In genomic region chr1:241672301-241672700, GRCh38 we compare ENCODE assay signal across 17 cellular contexts. TPM values are rescaled to one million over a fixed set of nuclear protein-coding genes. Genes with fewer than 3 reads are reported as not detected.
DNase-seq lines count a peak whose midpoint lies in the region; ATAC-seq, FAIRE-seq and TF ChIP-seq lines count a peak whose summit lies in the region.
"Had no signal": no experiment of that assay in that cellular context is flagged by ENCODE, and none has a peak within 500 bp of the region (broad histone marks: within the 10 kb centered on the region; RNA-seq: fewer than 3 reads in every experiment).

No MANE protein-coding gene starts in this region.

- no peak overlapping the region for H3K4me3 Mint-ChIP-seq in stimulated activated naive CD8-positive, alpha-beta T cell treated with anti-CD3 and anti-CD28 coated beads, Interleukin-15, amount 100 ng/mL, for 72 hours
- H3K4me3 Mint-ChIP-seq: B cell; CD8-positive, alpha-beta T cell; GM23338 had no signal

- H4K20me1 ChIP-seq in HepG2 (ENCODE audit: insufficient read depth, low read length) = no peaks in the 10 kb centered on the region

- no peak for FAIRE-seq in HepG2 (lab: Jason Lieb, UNC)

- BruUV-seq in HepG2 (replicated peaks; lab: Mats Ljungman, UMichigan) = no TSS peak

- no peaks in the 10 kb centered on the region for H3K79me2 ChIP-seq in HepG2 (ENCODE audit: insufficient read depth, low read length)

- TF ChIP-seq POLR2A in HepG2 (IDR thresholded peaks at IDR 0.05; ENCODE audit: insufficient read depth in 1 of 2, low read depth in 2 of 2, low read length in 2 of 2) (no peak), sigmoid colon (IDR thresholded peaks at IDR 0.05) (no peak)

- H3K36me3 ChIP-seq in HepG2 (replicated peaks in 1 of 2; ENCODE audit: control insufficient read depth in 1 of 2, insufficient read depth in 2 of 2, low read length in 2 of 2) = no peaks in the 10 kb centered on the region
- no peaks in the 10 kb centered on the region for H3K36me3 ChIP-seq in sigmoid colon

- no peaks in the 10 kb centered on the region for H3K27me3 ChIP-seq in HepG2 (ENCODE audit: control insufficient read depth in 1 of 2, insufficient read depth in 2 of 2, low read length in 2 of 2)
- H3K27me3 ChIP-seq in sigmoid colon = no peaks in the 10 kb centered on the region

- no peak for TF ChIP-seq CTCF in HepG2 (CRISPR knock-in tag; IDR thresholded peaks at IDR 0.05)
- no peak for TF ChIP-seq CTCF in sigmoid colon (IDR thresholded peaks at IDR 0.05)

- POLR2A ChIA-PET in HepG2 (lab: Yijun Ruan, JAX) = interaction anchor here (1.4 kb wide), 1 partner anchor 31 kb away, joined by 6 read pairs; the partner anchor contains the start of genes CHML and OPN3

- no peak overlapping the region for H3K4me3 ChIP-seq in HepG2 (replicated peaks in 1 of 3; ENCODE audit: insufficient read depth in 1 of 3, low read depth in 2 of 3, low read length in 3 of 3)
- no peak overlapping the region for H3K4me3 ChIP-seq in sigmoid colon
- H3K4me3 ChIP-seq: GM23338 had no signal

- no peaks in the 10 kb centered on the region for H3K27me3 Mint-ChIP-seq in stimulated activated naive CD8-positive, alpha-beta T cell treated with anti-CD3 and anti-CD28 coated beads, Interleukin-15, amount 100 ng/mL, for 72 hours

- in situ Hi-C loops in HepG2 (cut with HindIII; ENCODE audit: extremely low pct_ligation_motif_present, low pct_unique_long_range_greater_than_20kb) = no loop called here

- H3K9me3 Mint-ChIP-seq in stimulated activated naive CD8-positive, alpha-beta T cell treated with anti-CD3 and anti-CD28 coated beads, Interleukin-15, amount 100 ng/mL, for 72 hours = peaks cover 0 to 9% of the 10 kb centered on the region in 2 donors
- H3K9me3 Mint-ChIP-seq: CD8-positive, alpha-beta T cell; GM23338 had no signal

- H3K9ac ChIP-seq in HepG2 (ENCODE audit: insufficient read depth, low read depth, low read length) = no peak overlapping the region

- no peak overlapping the region for H2AFZ ChIP-seq in HepG2 (ENCODE audit: low read length)
- H2AFZ ChIP-seq: GM23338 had no signal

- peak overlapping the region in 1 of 2 donors; percentile 3 for H3K27ac Mint-ChIP-seq in stimulated activated naive CD8-positive, alpha-beta T cell treated with anti-CD3 and anti-CD28 coated beads, Interleukin-15, amount 100 ng/mL, for 72 hours
- H3K27ac Mint-ChIP-seq: B cell; CD8-positive, alpha-beta T cell; GM23338 had no signal

- WGBS in HepG2 (ENCODE audit: low lambda C conversion rate) = 0% methylated on average over 1 of the region's 1 CpG
- 22 to 75% methylated on average over 1 of the region's 1 CpG for whole genome bisulfite sequencing in sigmoid colon, 2 donors

- H3K4me1 ChIP-seq in HepG2 (ENCODE audit: insufficient read depth, low read length) (peaks cover 11% of the 10 kb centered on the region), sigmoid colon (no peaks in the 10 kb centered on the region)

- H3K9me3 ChIP-seq in HepG2 (ENCODE audit: low read length) (no peaks in the 10 kb centered on the region), sigmoid colon (no peaks in the 10 kb centered on the region)

- peaks cover 54% of the 10 kb centered on the region for H3K4me1 Mint-ChIP-seq in stimulated activated naive CD8-positive, alpha-beta T cell treated with anti-CD3 and anti-CD28 coated beads, Interleukin-15, amount 100 ng/mL, for 72 hours

- no peak overlapping the region for H3K4me2 ChIP-seq in HepG2 (ENCODE audit: low read depth, low read length)
- H3K4me2 ChIP-seq: GM23338 had no signal

- peak; percentile 41 for ATAC-seq in stimulated activated naive CD8-positive, alpha-beta T cell treated with anti-CD3 and anti-CD28 coated beads, Interleukin-15, amount 100 ng/mL, for 72 hours
- ATAC-seq in stimulated activated naive CD8-positive, alpha-beta T cell treated with anti-CD3 and anti-CD28 coated beads, Interleukin-15, Interleukin-2, amounts not matched to agents 100 U/mL and 50 U/mL, for 24 hours = no peak
- ATAC-seq in HepG2 (peak; percentile 96), HG02759 (IDR thresholded peaks at IDR 0.05; ENCODE audit: unreplicated experiment) (no peak)
- ATAC-seq: CD8-positive, alpha-beta T cell; GM23338 had no signal

- TF ChIP-seq EP300 in HepG2 (IDR thresholded peaks at IDR 0.05; ENCODE audit: low read depth in 2 of 2, low read length in 2 of 2) (0 out of 4 replicates have a peak, but pooled peaks of 1 of the 2 experiments have one; percentile 7), HepG2 (CRISPR knock-in tag; IDR thresholded peaks at IDR 0.05; ENCODE audit: borderline replicate concordance) (no peak), sigmoid colon (IDR thresholded peaks at IDR 0.05) (no peak)

- CTCF ChIA-PET in HepG2 (lab: Yijun Ruan, JAX; ENCODE audit: low intra/inter-chr PET ratio, low total read pairs) = no interaction called here

- DNase-seq in stimulated activated naive CD8-positive, alpha-beta T cell treated with anti-CD3 and anti-CD28 coated beads, Interleukin-15, amount 100 ng/mL, for 72 hours = no peak
- no peak for DNase-seq in stimulated activated naive CD8-positive, alpha-beta T cell treated with anti-CD3 and anti-CD28 coated beads, Interleukin-15, Interleukin-2, amounts not matched to agents 100 U/mL and 50 U/mL, for 24 hours
- DNase-seq in HuH-7 (ENCODE audit: low spot score) (peak; percentile 15), HepG2 (ENCODE audit: low spot score) (peak; percentile 65), sigmoid colon (no peak), MV-4-11 (lab: John Stamatoyannopoulos, UW) (no peak)
- DNase-seq: CD8-positive, alpha-beta T cell; COR-L47; H7; Karpas-422 had no signal

- intact Hi-C loops in HepG2 (cut with micrococcal nuclease; ENCODE audit: unreplicated experiment) (no loop called here), sigmoid colon (cut with DNase I) (no loop called here)

- H3K27ac ChIP-seq in HepG2 (ENCODE audit: extremely low read length, insufficient read depth, low read length) = no peak overlapping the region
- no peak overlapping the region for H3K27ac ChIP-seq in sigmoid colon
- H3K27ac ChIP-seq: C4-2B had no signal

- no peak for TF ChIP-seq RAD21 in HepG2 (CRISPR knock-in tag; IDR thresholded peaks at IDR 0.05)

RNA-seq across cellular contexts. Expression of gene WDR64, which starts 20.2 kb away (rescaled TPM):
- total RNA-seq in HepG2 (2016; rRNA removed; fragmentation: Illumina TruSeq; extraction: Trizol) = not detected in 2 replicates
- not detected in 2 replicates for total RNA-seq in HepG2 (2016; cell fraction: cytosol; rRNA removed; fragmentation: Illumina TruSeq; extraction: Trizol; ENCODE audit: low read depth)
- total RNA-seq in HepG2 (2016; cell fraction: insoluble cytoplasmic fraction; rRNA removed; fragmentation: Illumina TruSeq; extraction: Trizol) = not detected in 2 replicates
- total RNA-seq in HepG2 (2016; cell fraction: membrane; rRNA removed; fragmentation: Illumina TruSeq; extraction: Trizol) = not detected in 2 replicates
- total RNA-seq in HepG2 (2016; cell fraction: nucleus; rRNA removed; fragmentation: Illumina TruSeq; extraction: Trizol) = not detected in 2 replicates
- not detected in 2 replicates for polyA plus RNA-seq in HepG2 (2011; rRNA removed)
- polyA plus RNA-seq in HepG2 (2011; cell fraction: cytosol; rRNA removed) = not detected in 2 replicates
- not detected in 2 replicates for polyA plus RNA-seq in HepG2 (2011; cell fraction: nucleus; rRNA removed)
- polyA plus RNA-seq in HepG2 (2012) = not detected in 2 replicates
- polyA plus RNA-seq in HepG2 (2016; cell fraction: cytosol; fragmentation: Illumina TruSeq; extraction: Trizol; ENCODE audit: low read depth) = not detected in 2 replicates
- polyA plus RNA-seq in HepG2 (2016; cell fraction: insoluble cytoplasmic fraction; fragmentation: Illumina TruSeq; extraction: Trizol; ENCODE audit: low read depth) = not detected in 2 replicates
- not detected in 2 replicates for polyA plus RNA-seq in HepG2 (2016; cell fraction: membrane; fragmentation: Illumina TruSeq; extraction: Trizol; ENCODE audit: low read depth)
- not detected in 2 replicates for polyA plus RNA-seq in HepG2 (2016; cell fraction: nucleus; fragmentation: Illumina TruSeq; extraction: Trizol; ENCODE audit: insufficient read depth, low read depth)
- polyA minus RNA-seq in HepG2 (2011; rRNA and poly(A)+ RNA removed; ENCODE audit: low replicate concordance) = not detected in 2 replicates
- not detected in 2 replicates for polyA minus RNA-seq in HepG2 (2011; cell fraction: cytosol; rRNA and poly(A)+ RNA removed)
- polyA minus RNA-seq in HepG2 (2011; cell fraction: nucleus; rRNA and poly(A)+ RNA removed) = not detected in 2 replicates
- total RNA-seq in sigmoid colon = not detected
- under 1 TPM in 1 of 3 donors, not detected in 2; 0.09 TPM for polyA plus RNA-seq in sigmoid colon
- total RNA-seq: A172, B cell, Daoy, GM23338, H7, HT-29 had no signal
- polyA plus RNA-seq: GM23338 had no signal

RNA-seq across cellular contexts. Expression of gene CHML, which starts 32.1 kb away (rescaled TPM):
- 16.7 and 21.0 TPM in 2 replicates for total RNA-seq in HepG2 (2016; rRNA removed; fragmentation: Illumina TruSeq; extraction: Trizol)
- total RNA-seq in HepG2 (2016; cell fraction: cytosol; rRNA removed; fragmentation: Illumina TruSeq; extraction: Trizol; ENCODE audit: low read depth) = 1.2 and 1.5 TPM in 2 replicates
- 15.5 and 19.9 TPM in 2 replicates for total RNA-seq in HepG2 (2016; cell fraction: insoluble cytoplasmic fraction; rRNA removed; fragmentation: Illumina TruSeq; extraction: Trizol)
- 7.3 TPM in 2 replicates for total RNA-seq in HepG2 (2016; cell fraction: membrane; rRNA removed; fragmentation: Illumina TruSeq; extraction: Trizol)
- 27.0 and 27.7 TPM in 2 replicates for total RNA-seq in HepG2 (2016; cell fraction: nucleus; rRNA removed; fragmentation: Illumina TruSeq; extraction: Trizol)
- 5.2 TPM in 2 replicates for polyA plus RNA-seq in HepG2 (2011; rRNA removed)
- polyA plus RNA-seq in HepG2 (2011; cell fraction: cytosol; rRNA removed) = 2.2 and 2.7 TPM in 2 replicates
- polyA plus RNA-seq in HepG2 (2011; cell fraction: nucleus; rRNA removed) = 7.1 and 7.8 TPM in 2 replicates
- polyA plus RNA-seq in HepG2 (2012) = 7.1 and 8.1 TPM in 2 replicates
- 0.27 and 0.35 TPM in 2 replicates for polyA plus RNA-seq in HepG2 (2016; cell fraction: cytosol; fragmentation: Illumina TruSeq; extraction: Trizol; ENCODE audit: low read depth)
- polyA plus RNA-seq in HepG2 (2016; cell fraction: insoluble cytoplasmic fraction; fragmentation: Illumina TruSeq; extraction: Trizol; ENCODE audit: low read depth) = 9.8 and 11.3 TPM in 2 replicates
- polyA plus RNA-seq in HepG2 (2016; cell fraction: membrane; fragmentation: Illumina TruSeq; extraction: Trizol; ENCODE audit: low read depth) = 1.2 and 1.6 TPM in 2 replicates
- polyA plus RNA-seq in HepG2 (2016; cell fraction: nucleus; fragmentation: Illumina TruSeq; extraction: Trizol; ENCODE audit: insufficient read depth, low read depth) = 16.7 and 19.0 TPM in 2 replicates
- polyA minus RNA-seq in HepG2 (2011; rRNA and poly(A)+ RNA removed; ENCODE audit: low replicate concordance) = 34.4 and 211 TPM in 2 replicates
- 8.0 and 11.1 TPM in 2 replicates for polyA minus RNA-seq in HepG2 (2011; cell fraction: cytosol; rRNA and poly(A)+ RNA removed)
- 44.5 and 48.6 TPM in 2 replicates for polyA minus RNA-seq in HepG2 (2011; cell fraction: nucleus; rRNA and poly(A)+ RNA removed)
- 1 to 10 TPM; 6.1 to 8.0 (median 6.6) TPM for total RNA-seq in sigmoid colon
- polyA plus RNA-seq in sigmoid colon = 1 to 10 TPM; 1.6 to 3.9 (median 2.4) TPM

RNA-seq across cellular contexts. Expression of gene OPN3, which starts 32.1 kb away (rescaled TPM):
- total RNA-seq in HepG2 (2016; rRNA removed; fragmentation: Illumina TruSeq; extraction: Trizol) (17.2 and 17.4 TPM in 2 replicates), sigmoid colon (10 to 100 TPM in 1 of 4 donors, 1 to 10 TPM in 3; 2.5 to 12.8 (median 5.2) TPM)
- 10.2 and 13.6 TPM in 2 replicates for total RNA-seq in HepG2 (2016; cell fraction: cytosol; rRNA removed; fragmentation: Illumina TruSeq; extraction: Trizol; ENCODE audit: low read depth)
- total RNA-seq in HepG2 (2016; cell fraction: insoluble cytoplasmic fraction; rRNA removed; fragmentation: Illumina TruSeq; extraction: Trizol) = 16.6 and 16.7 TPM in 2 replicates
- 27.6 and 32.6 TPM in 2 replicates for total RNA-seq in HepG2 (2016; cell fraction: membrane; rRNA removed; fragmentation: Illumina TruSeq; extraction: Trizol)
- 9.9 and 12.6 TPM in 2 replicates for total RNA-seq in HepG2 (2016; cell fraction: nucleus; rRNA removed; fragmentation: Illumina TruSeq; extraction: Trizol)
- polyA plus RNA-seq in HepG2 (2011; rRNA removed) (15.8 and 23.0 TPM in 2 replicates), sigmoid colon (10 to 100 TPM; 20.0 to 58.9 (median 53.4) TPM)
- polyA plus RNA-seq in HepG2 (2011; cell fraction: cytosol; rRNA removed) = 11.8 and 19.2 TPM in 2 replicates
- polyA plus RNA-seq in HepG2 (2011; cell fraction: nucleus; rRNA removed) = 5.3 and 5.8 TPM in 2 replicates
- 19.0 and 21.9 TPM in 2 replicates for polyA plus RNA-seq in HepG2 (2012)
- polyA plus RNA-seq in HepG2 (2016; cell fraction: cytosol; fragmentation: Illumina TruSeq; extraction: Trizol; ENCODE audit: low read depth) = 16.5 and 18.0 TPM in 2 replicates
- polyA plus RNA-seq in HepG2 (2016; cell fraction: insoluble cytoplasmic fraction; fragmentation: Illumina TruSeq; extraction: Trizol; ENCODE audit: low read depth) = 21.8 and 24.0 TPM in 2 replicates
- polyA plus RNA-seq in HepG2 (2016; cell fraction: membrane; fragmentation: Illumina TruSeq; extraction: Trizol; ENCODE audit: low read depth) = 30.5 and 31.8 TPM in 2 replicates
- 23.1 and 23.3 TPM in 2 replicates for polyA plus RNA-seq in HepG2 (2016; cell fraction: nucleus; fragmentation: Illumina TruSeq; extraction: Trizol; ENCODE audit: insufficient read depth, low read depth)
- polyA minus RNA-seq in HepG2 (2011; rRNA and poly(A)+ RNA removed; ENCODE audit: low replicate concordance) = 13.5 and 35.7 TPM in 2 replicates
- polyA minus RNA-seq in HepG2 (2011; cell fraction: cytosol; rRNA and poly(A)+ RNA removed) = 8.9 and 10.1 TPM in 2 replicates
- 7.6 and 10.9 TPM in 2 replicates for polyA minus RNA-seq in HepG2 (2011; cell fraction: nucleus; rRNA and poly(A)+ RNA removed)

Comparison
In these comparisons a context has a peak if more than half of its experiments do, and no peak if none do; other contexts are left out.
1. ATAC-seq: peak in stimulated activated naive CD8-positive, alpha-beta T cell treated with anti-CD3 and anti-CD28 coated beads, Interleukin-15, amount 100 ng/mL, for 72 hours (single experiment) and HepG2 (single experiment); none in stimulated activated naive CD8-positive, alpha-beta T cell treated with anti-CD3 and anti-CD28 coated beads, Interleukin-15, Interleukin-2, amounts not matched to agents 100 U/mL and 50 U/mL, for 24 hours (single experiment) and HG02759 (single experiment).
2. DNase-seq: peak in HuH-7 (single experiment) and HepG2 (single experiment); none in stimulated activated naive CD8-positive, alpha-beta T cell treated with anti-CD3 and anti-CD28 coated beads, Interleukin-15, amount 100 ng/mL, for 72 hours (0 of 2), stimulated activated naive CD8-positive, alpha-beta T cell treated with anti-CD3 and anti-CD28 coated beads, Interleukin-15, Interleukin-2, amounts not matched to agents 100 U/mL and 50 U/mL, for 24 hours (single experiment), sigmoid colon (single experiment) and MV-4-11 (single experiment).